8 cellular contexts compared by ENCODE assay signal in the genomic region with DNA sequence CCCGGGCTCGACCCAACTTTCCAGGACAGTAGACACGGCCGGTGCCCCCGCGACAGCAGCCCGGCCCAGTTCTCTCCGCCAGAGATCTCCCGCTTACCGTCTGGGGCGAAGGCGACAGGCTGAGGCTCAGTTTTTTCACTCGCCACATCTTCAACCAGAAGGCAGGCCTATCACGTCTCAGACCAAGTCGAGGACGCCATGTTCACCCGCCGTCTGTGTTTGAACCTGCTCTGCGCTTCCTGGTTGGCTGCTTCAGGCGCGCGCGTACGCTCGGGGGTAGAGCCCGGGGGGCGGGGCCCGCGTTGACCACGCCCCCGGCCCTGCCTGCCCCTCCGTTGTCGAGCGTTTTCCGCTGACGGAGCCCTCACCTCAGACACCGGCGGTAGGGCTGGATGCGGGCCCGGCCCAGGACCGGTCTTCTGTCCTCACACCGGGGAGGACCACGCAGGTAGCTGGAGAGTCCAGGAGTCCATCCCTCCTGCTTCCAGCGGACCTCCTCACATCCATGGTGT. TPM values are rescaled to one million over a fixed set of nuclear protein-coding genes. Genes with fewer than 3 reads are reported as not detected.
DNase-seq lines count a peak whose midpoint lies in the region; ATAC-seq and TF ChIP-seq lines count a peak whose summit lies in the region.

Gene SPAG5, minus strand, starts transcription at position 227 of the 512 bp plus-strand sequence. Its CDS starts 79 bp downstream, at position 148.

- H3K4me1 ChIP-seq in mononuclear cell (ENCODE audit: insufficient read depth, low read length): peaks cover 21% of the 10 kb centered on the region

- peak; percentile 76 for ATAC-seq in GM21529 (IDR thresholded peaks at IDR 0.05; ENCODE audit: unreplicated experiment)

- peaks cover 6 to 20% (median 20%) of the 10 kb centered on the region in 3 donors for H3K4me1 Mint-ChIP-seq in IgD-negative memory B cell

- peak within 1 kb of the TSS; percentile 92 to 98 (median 93) for H3K27ac Mint-ChIP-seq in IgD-negative memory B cell

- no peaks in the 10 kb centered on the region for H3K27me3 ChIP-seq in mononuclear cell (ENCODE audit: insufficient read depth, low read length)

- no peak for TF ChIP-seq CTCF in epithelial cell of esophagus (IDR thresholded peaks at IDR 0.05; ENCODE audit: insufficient read depth, low read depth, low read length, missing control alignments)

- H3K36me3 Mint-ChIP-seq in IgD-negative memory B cell: no peaks in the 10 kb centered on the region

- DNase-seq in DMS 273 treated with DMSO at 0.1 percent for 48 hours (lab: John Stamatoyannopoulos, UW) (peak; percentile 83), OCI-M1 (lab: John Stamatoyannopoulos, UW) (peak; percentile 99), activated T-cell treated with anti-CD3 and anti-CD28 coated beads for 4 hours (peak; percentile 91), epithelial cell of esophagus (ENCODE audit: low read depth) (peak; percentile 94)
- peak; percentile 88 to 93 for DNase-seq in stimulated activated CD8-positive, alpha-beta memory T cell treated with anti-CD3 and anti-CD28 coated beads, Interleukin-2, amount 100 ng/mL, for 48 hours (ENCODE audit: low read depth in 2 of 2)

- peak within 1 kb of the TSS; percentile 86 to 98 (median 94) for H3K4me3 Mint-ChIP-seq in IgD-negative memory B cell

- no peaks in the 10 kb centered on the region for H3K27me3 Mint-ChIP-seq in IgD-negative memory B cell

- H3K4me3 ChIP-seq in epithelial cell of esophagus (ENCODE audit: low read length) (peak within 1 kb of the TSS; percentile 68), mononuclear cell (ENCODE audit: low read length) (peak within 1 kb of the TSS; percentile 64)

- H3K9me3 Mint-ChIP-seq in IgD-negative memory B cell: no peaks in the 10 kb centered on the region

- no peaks in the 10 kb centered on the region for H3K9me3 ChIP-seq in mononuclear cell (ENCODE audit: low read depth, low read length)

RNA-seq across cellular contexts. Expression of gene SPAG5, which starts in this region (rescaled TPM):
- polyA plus RNA-seq in IgD-negative memory B cell: 2.2 TPM
- 9.6 TPM for total RNA-seq in mononuclear cell

Comparison
In these comparisons a context has a peak if more than half of its experiments do, and no peak if none do; other contexts are left out.
1. Peak in every context shown above with its lines: DNase-seq, ATAC-seq and H3K4me3 ChIP-seq.